ENCODE assay signal across 8 cellular contexts in the genomic region with DNA sequence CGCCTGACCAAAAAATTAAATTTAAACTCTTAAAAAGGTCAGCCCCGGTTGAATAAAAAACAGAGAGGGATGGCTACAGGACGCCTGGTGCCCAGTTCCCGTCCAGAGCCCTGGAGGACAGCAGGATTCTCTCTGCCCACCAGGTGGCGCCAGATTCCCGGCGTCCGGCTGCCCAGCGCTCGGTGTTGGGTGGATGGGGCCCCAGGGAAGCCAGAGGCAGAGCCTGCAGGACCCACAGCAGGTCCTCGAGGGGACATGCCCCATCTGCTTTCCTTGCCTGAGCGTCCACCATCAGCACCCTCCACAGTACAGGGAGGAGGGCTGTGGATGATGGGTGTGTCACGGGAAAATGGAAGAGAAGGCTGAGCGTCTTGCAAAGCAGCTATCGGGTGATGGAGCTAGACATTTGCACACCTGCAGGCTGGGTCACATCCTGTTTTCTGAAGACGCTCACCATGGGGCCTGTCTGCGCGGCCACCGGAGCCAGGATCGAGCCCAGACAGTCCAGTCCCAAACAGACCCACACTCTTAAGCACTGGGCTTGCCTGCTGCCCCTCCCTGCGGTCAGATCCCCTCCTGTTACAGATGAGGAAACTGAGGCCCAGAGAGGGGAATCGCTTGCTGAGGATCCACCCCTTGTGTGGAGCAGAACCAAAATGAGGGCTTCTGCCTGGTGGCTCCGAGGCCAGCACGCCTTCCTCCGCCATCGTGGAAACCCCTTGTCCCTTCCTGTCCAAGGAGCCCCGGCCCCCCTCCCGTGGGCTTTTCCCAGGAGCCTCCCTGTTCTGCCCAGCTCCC. TPM values are rescaled to one million over a fixed set of nuclear protein-coding genes. Genes with fewer than 3 reads are reported as not detected.
DNase-seq lines count a peak whose midpoint lies in the region; ATAC-seq and TF ChIP-seq lines count a peak whose summit lies in the region.

No MANE protein-coding gene starts in this region.

- H3K9me3 ChIP-seq in RWPE2 (ENCODE audit: severe bottlenecking): no peaks in the 10 kb centered on the region
- no peaks in the 10 kb centered on the region for H3K9me3 ChIP-seq in testis

- in situ Hi-C loops in GM13976 (cut with MboI; ENCODE audit: low sequenced_read_pairs, unreplicated experiment): loop anchor here (5.0 to 25.0 kb wide), 2 partner anchors 141 to 341 kb away; partner anchors contain the start of genes ATF4 and MIEF1

- WGBS in testis, 2 donors: 8 to 21% methylated on average over 18 to 28 of the region's 28 CpGs

- H3K36me3 ChIP-seq in RWPE2 (ENCODE audit: low read depth) (no peaks in the 10 kb centered on the region), testis (ENCODE audit: low read depth, missing control alignments) (no peaks in the 10 kb centered on the region)

- ATAC-seq in RWPE2 (ENCODE audit: low read depth): peak; percentile 81

- H3K4me1 Mint-ChIP-seq in IgD-negative memory B cell (peaks cover 16 to 27% (median 20%) of the 10 kb centered on the region in 3 donors), osteocyte (ENCODE audit: unreplicated experiment) (peaks cover 49% of the 10 kb centered on the region)

- H3K27ac Mint-ChIP-seq in IgD-negative memory B cell (peak overlapping the region; percentile 91 to 95 (median 93)), osteocyte (ENCODE audit: unreplicated experiment) (peak overlapping the region; percentile 60)

- no peak overlapping the region for H3K4me3 ChIP-seq in RWPE2 (ENCODE audit: severe bottlenecking)
- no peak overlapping the region for H3K4me3 ChIP-seq in foreskin fibroblast (ENCODE audit: low read depth in 1 of 2, low read length in 2 of 2)
- no peak overlapping the region for H3K4me3 ChIP-seq in testis

- H3K27me3 ChIP-seq in RWPE2 (ENCODE audit: insufficient read depth, poor library complexity, severe bottlenecking) (no peaks in the 10 kb centered on the region), testis (no peaks in the 10 kb centered on the region)

- peaks cover 2% of the 10 kb centered on the region for H3K27me3 Mint-ChIP-seq in IgD-negative memory B cell
- H3K27me3 Mint-ChIP-seq in osteocyte (ENCODE audit: unreplicated experiment): no peaks in the 10 kb centered on the region

- no peak overlapping the region for H3K27ac ChIP-seq in 22Rv1
- peak overlapping the region; percentile 96 for H3K27ac ChIP-seq in RWPE2 (ENCODE audit: poor library complexity, severe bottlenecking)
- no peak overlapping the region for H3K27ac ChIP-seq in testis

- H3K36me3 Mint-ChIP-seq in IgD-negative memory B cell (peaks cover 2% of the 10 kb centered on the region), osteocyte (ENCODE audit: unreplicated experiment) (no peaks in the 10 kb centered on the region)

- intact Hi-C loops in testis (cut with DNase I; ENCODE audit: low total_unique reads): loop anchor here (5.0 to 10.0 kb wide), 2 partner anchors 141 to 354 kb away; partner anchors contain the start of gene ATF4

- TF ChIP-seq POLR2A in testis (IDR thresholded peaks at IDR 0.05): no peak

- H3K4me1 ChIP-seq in RWPE2 (ENCODE audit: insufficient read depth, poor library complexity, severe bottlenecking) (peaks cover 31% of the 10 kb centered on the region), testis (peaks cover 28% of the 10 kb centered on the region)

- H3K9me3 Mint-ChIP-seq in IgD-negative memory B cell: no peaks in the 10 kb centered on the region
- no peaks in the 10 kb centered on the region for H3K9me3 Mint-ChIP-seq in osteocyte (ENCODE audit: unreplicated experiment)

- peak; percentile 88 for DNase-seq in GM13976 (ENCODE audit: low spot score)
- DNase-seq in RWPE2 (ENCODE audit: low spot score): no peak
- peak; percentile 75 for DNase-seq in activated T-helper 9 cell treated with anti-CD3 and anti-CD28 coated beads, Interleukin-2, amount 50 U/mL, for 16 hours (ENCODE audit: low read depth)
- DNase-seq in foreskin fibroblast: peak; percentile 50 to 89
- peak; percentile 95 for DNase-seq in osteocyte (ENCODE audit: extremely low spot score, unreplicated experiment)
- peak; percentile 87 for DNase-seq in testis

- peak; percentile 96 for TF ChIP-seq CTCF in 22Rv1 (IDR thresholded peaks at IDR 0.05)
- TF ChIP-seq CTCF in GM13976 (IDR thresholded peaks at IDR 0.05; ENCODE audit: borderline replicate concordance, control extremely low read depth, extremely low read depth, insufficient read depth, missing control alignments): peak; percentile 93
- TF ChIP-seq CTCF in RWPE2 (IDR thresholded peaks at IDR 0.05; ENCODE audit: poor library complexity, severe bottlenecking): peak; percentile 98
- TF ChIP-seq CTCF in foreskin fibroblast (IDR thresholded peaks at IDR 0.05; ENCODE audit: low read depth, low read length): peak; percentile 85
- peak; percentile 98 for TF ChIP-seq CTCF in osteocyte (IDR thresholded peaks at IDR 0.05)
- peak; percentile 98 for TF ChIP-seq CTCF in testis (IDR thresholded peaks at IDR 0.05)

- H3K4me3 Mint-ChIP-seq in IgD-negative memory B cell (peak overlapping the region; percentile 53 to 88 (median 68)), osteocyte (ENCODE audit: unreplicated experiment) (peak overlapping the region; percentile 52)

RNA-seq across cellular contexts. Expression of gene CBX7, which starts 18.5 kb away (rescaled TPM):
- polyA plus RNA-seq in IgD-negative memory B cell (35.4 TPM), testis (ENCODE audit: insufficient read depth, low read depth, low replicate concordance) (25.7 TPM)
- total RNA-seq in osteocyte (8.1 and 9.6 TPM in 2 replicates), testis (10 to 100 TPM; 51.3 to 62.8 TPM)
